In the genomic region with DNA sequence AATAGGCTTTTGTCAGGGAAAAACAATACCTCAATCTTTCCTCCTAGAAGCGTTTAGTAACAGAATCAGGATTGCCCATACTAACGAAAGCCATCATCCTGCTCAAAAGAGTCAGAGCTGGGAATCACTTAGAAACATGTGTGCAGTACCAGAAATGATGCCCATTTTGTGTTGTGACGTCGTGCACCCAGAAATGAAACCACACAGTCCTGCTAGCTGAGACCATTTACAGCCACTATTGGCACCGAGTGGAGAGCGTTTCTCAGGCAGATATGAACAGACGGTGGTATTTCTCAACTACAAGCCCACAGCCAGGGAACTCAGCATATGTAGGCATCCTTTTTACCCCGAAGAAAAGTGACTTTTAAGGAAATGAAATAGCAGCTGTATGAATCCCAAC, we compare ENCODE assay signal across 22 cellular contexts.
"Had no signal": no experiment of that assay in that cellular context is flagged by ENCODE, and none has a peak within 500 bp of the region (broad histone marks: within the 10 kb centered on the region; RNA-seq: fewer than 3 reads in every experiment).

No MANE protein-coding gene starts in this region.

- H3K27me3 Mint-ChIP-seq: activated CD4-positive, alpha-beta T cell treated with anti-CD3 and anti-CD28 coated beads, Interleukin-2, amount 10 ng/mL, durations not matched to agents 24 days and 14 days; activated naive CD8-positive, alpha-beta T cell; stimulated activated naive B cell treated with anti-CD40 and anti-IgM and Interleukin-4, amounts not matched to agents 10 μg/mL and 1 μg/mL and 100 μg/mL, for 72 hours had no signal

- H3K36me3 Mint-ChIP-seq: activated naive CD8-positive, alpha-beta T cell; stimulated activated naive B cell treated with anti-CD40 and anti-IgM and Interleukin-4, amounts not matched to agents 10 μg/mL and 1 μg/mL and 100 μg/mL, for 72 hours had no signal

- H3K9me3 ChIP-seq: body of pancreas, pancreas, tibial artery, uterus had no signal

- ATAC-seq: activated CD8-positive, alpha-beta T cell treated with anti-CD3 and anti-CD28 coated beads, Interleukin-2, amount 10 ng/mL, durations not matched to agents 7 days and 5 days; body of pancreas; esophagus mucosa; left lobe of liver; pancreas; stimulated activated naive B cell treated with anti-CD40 and anti-IgM and Interleukin-4, amounts not matched to agents 10 μg/mL and 1 μg/mL and 100 μg/mL, for 72 hours had no signal

- DNase-seq: activated CD4-positive, alpha-beta T cell treated with anti-CD3 and anti-CD28 coated beads, Interleukin-2, amount 10 ng/mL, durations not matched to agents 24 days and 14 days; activated CD4-positive, CD25-positive, alpha-beta regulatory T cell; activated CD8-positive, alpha-beta memory T cell treated with anti-CD3 and anti-CD28 coated beads, Interleukin-2, amount 50 U/mL, for 4 hours; activated CD8-positive, alpha-beta T cell treated with anti-CD3 and anti-CD28 coated beads, Interleukin-2, amount 10 ng/mL, durations not matched to agents 7 days and 5 days; activated gamma-delta T cell; activated T-cell treated with anti-CD3 and anti-CD28 coated beads, Interleukin-2, amount 50 U/mL, for 48 hours; amniotic stem cell; body of pancreas; caudate nucleus; midbrain; pancreas; stimulated activated CD4-positive, alpha-beta T cell treated with anti-CD3 and anti-CD28 coated beads, Interleukin-15, amount 100 ng/mL, for 24 hours; stimulated activated CD4-positive, alpha-beta T cell treated with anti-CD3 and anti-CD28 coated beads, Interleukin-4, amount 100 ng/mL, for 1 hour; stimulated activated naive B cell treated with anti-CD40 and anti-IgM and Interleukin-4, amounts not matched to agents 10 μg/mL and 1 μg/mL and 100 μg/mL, for 72 hours; tibial artery; uterus had no signal

- H3K4me1 Mint-ChIP-seq: activated CD4-positive, alpha-beta T cell treated with anti-CD3 and anti-CD28 coated beads, Interleukin-2, amount 10 ng/mL, durations not matched to agents 24 days and 14 days; stimulated activated naive B cell treated with anti-CD40 and anti-IgM and Interleukin-4, amounts not matched to agents 10 μg/mL and 1 μg/mL and 100 μg/mL, for 72 hours had no signal

- H3K27ac ChIP-seq: body of pancreas, pancreas, skin epidermis, tibial artery, uterus had no signal

- H3K4me1 ChIP-seq: body of pancreas, pancreas, tibial artery, uterus had no signal

- H3K4me3 Mint-ChIP-seq: activated CD4-positive, alpha-beta T cell treated with anti-CD3 and anti-CD28 coated beads, Interleukin-2, amount 10 ng/mL, durations not matched to agents 24 days and 14 days; activated CD8-positive, alpha-beta T cell treated with anti-CD3 and anti-CD28 coated beads, Interleukin-2, amount 10 ng/mL, durations not matched to agents 7 days and 5 days; activated naive CD8-positive, alpha-beta T cell; stimulated activated naive B cell treated with anti-CD40 and anti-IgM and Interleukin-4, amounts not matched to agents 10 μg/mL and 1 μg/mL and 100 μg/mL, for 72 hours had no signal

- H3K27me3 ChIP-seq: body of pancreas, pancreas, tibial artery, uterus had no signal

- FAIRE-seq: colon, keratinocyte, pancreas had no signal

- H3K27ac Mint-ChIP-seq: activated CD4-positive, alpha-beta T cell treated with anti-CD3 and anti-CD28 coated beads, Interleukin-2, amount 10 ng/mL, durations not matched to agents 24 days and 14 days; activated CD8-positive, alpha-beta T cell treated with anti-CD3 and anti-CD28 coated beads, Interleukin-2, amount 10 ng/mL, durations not matched to agents 7 days and 5 days; activated naive CD8-positive, alpha-beta T cell; stimulated activated naive B cell treated with anti-CD40 and anti-IgM and Interleukin-4, amounts not matched to agents 10 μg/mL and 1 μg/mL and 100 μg/mL, for 72 hours had no signal

- H3K36me3 ChIP-seq: pancreas, tibial artery, uterus had no signal

- H3K4me3 ChIP-seq: body of pancreas, pancreas, skin epidermis, tibial artery, uterus had no signal
